Comparison of ENCODE assay signal across 1 cellular context in the genomic region with DNA sequence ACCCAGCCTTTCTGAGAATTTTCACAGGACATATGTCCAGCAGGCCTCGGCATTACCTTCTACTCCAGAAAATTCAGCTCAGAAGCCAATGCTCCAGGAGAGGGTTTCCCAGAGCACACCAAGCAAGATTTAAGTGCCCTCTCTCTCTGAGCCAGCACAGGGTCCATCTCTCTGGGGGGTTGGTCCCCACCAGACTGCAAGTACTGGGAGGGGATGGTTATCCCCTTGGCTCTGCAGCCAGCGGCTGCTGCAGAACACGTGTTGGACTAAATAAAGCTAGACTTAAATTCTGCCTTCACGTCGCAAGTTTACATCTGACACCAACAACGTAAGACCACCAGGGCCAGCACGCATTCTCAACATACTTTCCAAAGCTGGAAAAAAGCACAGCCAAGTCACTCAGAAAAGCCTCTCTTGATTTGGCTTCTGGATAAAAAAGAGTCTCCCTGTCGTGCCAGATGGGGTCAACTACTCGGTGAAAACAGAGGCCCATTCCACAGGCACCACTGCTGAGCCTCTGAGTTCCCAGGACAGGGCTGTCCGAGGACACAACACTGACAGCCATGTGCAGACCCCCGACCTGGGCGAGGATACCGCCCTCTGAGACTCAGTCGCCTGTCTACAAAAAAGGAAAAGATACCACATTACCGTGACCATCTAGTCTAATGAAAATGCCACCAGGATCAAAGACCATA.
TF ChIP-seq lines count a peak whose summit lies in the region.

No MANE protein-coding gene starts in this region.

TF ChIP-seq in SK-N-SH treated with all-trans-retinoic acid at 6 μM for 48 hours, 23 proteins besides CTCF, POLR2A, EP300 and RAD21 (continued from another document):
- TF ChIP-seq, protein P1, sequence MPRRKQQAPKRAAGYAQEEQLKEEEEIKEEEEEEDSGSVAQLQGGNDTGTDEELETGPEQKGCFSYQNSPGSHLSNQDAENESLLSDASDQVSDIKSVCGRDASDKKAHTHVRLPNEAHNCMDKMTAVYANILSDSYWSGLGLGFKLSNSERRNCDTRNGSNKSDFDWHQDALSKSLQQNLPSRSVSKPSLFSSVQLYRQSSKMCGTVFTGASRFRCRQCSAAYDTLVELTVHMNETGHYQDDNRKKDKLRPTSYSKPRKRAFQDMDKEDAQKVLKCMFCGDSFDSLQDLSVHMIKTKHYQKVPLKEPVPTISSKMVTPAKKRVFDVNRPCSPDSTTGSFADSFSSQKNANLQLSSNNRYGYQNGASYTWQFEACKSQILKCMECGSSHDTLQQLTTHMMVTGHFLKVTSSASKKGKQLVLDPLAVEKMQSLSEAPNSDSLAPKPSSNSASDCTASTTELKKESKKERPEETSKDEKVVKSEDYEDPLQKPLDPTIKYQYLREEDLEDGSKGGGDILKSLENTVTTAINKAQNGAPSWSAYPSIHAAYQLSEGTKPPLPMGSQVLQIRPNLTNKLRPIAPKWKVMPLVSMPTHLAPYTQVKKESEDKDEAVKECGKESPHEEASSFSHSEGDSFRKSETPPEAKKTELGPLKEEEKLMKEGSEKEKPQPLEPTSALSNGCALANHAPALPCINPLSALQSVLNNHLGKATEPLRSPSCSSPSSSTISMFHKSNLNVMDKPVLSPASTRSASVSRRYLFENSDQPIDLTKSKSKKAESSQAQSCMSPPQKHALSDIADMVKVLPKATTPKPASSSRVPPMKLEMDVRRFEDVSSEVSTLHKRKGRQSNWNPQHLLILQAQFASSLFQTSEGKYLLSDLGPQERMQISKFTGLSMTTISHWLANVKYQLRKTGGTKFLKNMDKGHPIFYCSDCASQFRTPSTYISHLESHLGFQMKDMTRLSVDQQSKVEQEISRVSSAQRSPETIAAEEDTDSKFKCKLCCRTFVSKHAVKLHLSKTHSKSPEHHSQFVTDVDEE (CRISPR knock-in tag; IDR thresholded peaks at IDR 0.05) = no peak
- TF ChIP-seq ZNF70 (CRISPR knock-in tag; IDR thresholded peaks at IDR 0.05) = no peak
- TF ChIP-seq, protein P2, sequence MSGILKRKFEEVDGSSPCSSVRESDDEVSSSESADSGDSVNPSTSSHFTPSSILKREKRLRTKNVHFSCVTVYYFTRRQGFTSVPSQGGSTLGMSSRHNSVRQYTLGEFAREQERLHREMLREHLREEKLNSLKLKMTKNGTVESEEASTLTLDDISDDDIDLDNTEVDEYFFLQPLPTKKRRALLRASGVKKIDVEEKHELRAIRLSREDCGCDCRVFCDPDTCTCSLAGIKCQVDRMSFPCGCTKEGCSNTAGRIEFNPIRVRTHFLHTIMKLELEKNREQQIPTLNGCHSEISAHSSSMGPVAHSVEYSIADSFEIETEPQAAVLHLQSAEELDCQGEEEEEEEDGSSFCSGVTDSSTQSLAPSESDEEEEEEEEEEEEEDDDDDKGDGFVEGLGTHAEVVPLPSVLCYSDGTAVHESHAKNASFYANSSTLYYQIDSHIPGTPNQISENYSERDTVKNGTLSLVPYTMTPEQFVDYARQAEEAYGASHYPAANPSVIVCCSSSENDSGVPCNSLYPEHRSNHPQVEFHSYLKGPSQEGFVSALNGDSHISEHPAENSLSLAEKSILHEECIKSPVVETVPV (CRISPR knock-in tag; IDR thresholded peaks at IDR 0.05) = no peak
- TF ChIP-seq, protein P3, sequence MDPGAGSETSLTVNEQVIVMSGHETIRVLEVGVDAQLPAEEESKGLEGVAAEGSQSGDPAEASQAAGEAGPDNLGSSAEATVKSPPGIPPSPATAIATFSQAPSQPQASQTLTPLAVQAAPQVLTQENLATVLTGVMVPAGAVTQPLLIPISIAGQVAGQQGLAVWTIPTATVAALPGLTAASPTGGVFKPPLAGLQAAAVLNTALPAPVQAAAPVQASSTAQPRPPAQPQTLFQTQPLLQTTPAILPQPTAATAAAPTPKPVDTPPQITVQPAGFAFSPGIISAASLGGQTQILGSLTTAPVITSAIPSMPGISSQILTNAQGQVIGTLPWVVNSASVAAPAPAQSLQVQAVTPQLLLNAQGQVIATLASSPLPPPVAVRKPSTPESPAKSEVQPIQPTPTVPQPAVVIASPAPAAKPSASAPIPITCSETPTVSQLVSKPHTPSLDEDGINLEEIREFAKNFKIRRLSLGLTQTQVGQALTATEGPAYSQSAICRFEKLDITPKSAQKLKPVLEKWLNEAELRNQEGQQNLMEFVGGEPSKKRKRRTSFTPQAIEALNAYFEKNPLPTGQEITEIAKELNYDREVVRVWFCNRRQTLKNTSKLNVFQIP (CRISPR knock-in tag; IDR thresholded peaks at IDR 0.05; ENCODE audit: borderline replicate concordance, low read depth) = no peak
- no peak for TF ChIP-seq ZFP3 (CRISPR knock-in tag; IDR thresholded peaks at IDR 0.05)
- TF ChIP-seq ZNF8 (CRISPR knock-in tag; IDR thresholded peaks at IDR 0.05) = no peak
- TF ChIP-seq GLIS3 (CRISPR knock-in tag; IDR thresholded peaks at IDR 0.05) = no peak
- TF ChIP-seq, protein P4, sequence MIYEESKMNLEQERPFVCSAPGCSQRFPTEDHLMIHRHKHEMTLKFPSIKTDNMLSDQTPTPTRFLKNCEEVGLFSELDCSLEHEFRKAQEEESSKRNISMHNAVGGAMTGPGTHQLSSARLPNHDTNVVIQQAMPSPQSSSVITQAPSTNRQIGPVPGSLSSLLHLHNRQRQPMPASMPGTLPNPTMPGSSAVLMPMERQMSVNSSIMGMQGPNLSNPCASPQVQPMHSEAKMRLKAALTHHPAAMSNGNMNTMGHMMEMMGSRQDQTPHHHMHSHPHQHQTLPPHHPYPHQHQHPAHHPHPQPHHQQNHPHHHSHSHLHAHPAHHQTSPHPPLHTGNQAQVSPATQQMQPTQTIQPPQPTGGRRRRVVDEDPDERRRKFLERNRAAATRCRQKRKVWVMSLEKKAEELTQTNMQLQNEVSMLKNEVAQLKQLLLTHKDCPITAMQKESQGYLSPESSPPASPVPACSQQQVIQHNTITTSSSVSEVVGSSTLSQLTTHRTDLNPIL (CRISPR knock-in tag; IDR thresholded peaks at IDR 0.05; ENCODE audit: low read depth) = no peak
- TF ChIP-seq ESRRG (CRISPR knock-in tag; IDR thresholded peaks at IDR 0.05) = no peak
